32 cellular contexts compared by ENCODE assay signal in genomic region chr20:61493798-61494305, GRCh38.
"Had no signal": no experiment of that assay in that cellular context is flagged by ENCODE, and none has a peak within 500 bp of the region (broad histone marks: within the 10 kb centered on the region; RNA-seq: fewer than 3 reads in every experiment).

No MANE protein-coding gene starts in this region.

- ATAC-seq: activated CD4-positive, alpha-beta T cell treated with anti-CD3 and anti-CD28 coated beads for 36 hours; activated CD8-positive, alpha-beta memory T cell treated with anti-CD3 and anti-CD28 coated beads, Interleukin-2, amount 10 ng/mL, durations not matched to agents 7 days and 5 days; activated CD8-positive, alpha-beta T cell treated with anti-CD3 and anti-CD28 coated beads, Interleukin-2, amount 10 ng/mL, durations not matched to agents 7 days and 5 days; activated naive CD8-positive, alpha-beta T cell treated with anti-CD3 and anti-CD28 coated beads, Interleukin-2, amount 50 U/mL, for 24 hours; body of pancreas; esophagus mucosa; heart left ventricle; T-helper 17 cell had no signal

- H3K36me3 ChIP-seq: adrenal gland, colonic mucosa, heart left ventricle had no signal

- H3K4me3 ChIP-seq: adrenal gland, body of pancreas, colonic mucosa, heart left ventricle had no signal

- H3K36me3 Mint-ChIP-seq: activated CD4-positive, alpha-beta memory T cell treated with anti-CD3 and anti-CD28 coated beads for 36 hours; activated CD8-positive, alpha-beta memory T cell treated with anti-CD3 and anti-CD28 coated beads, Interleukin-2, amount 10 ng/mL, durations not matched to agents 7 days and 5 days; activated naive CD4-positive, alpha-beta T cell treated with anti-CD3 and anti-CD28 coated beads, Interleukin-2, amount 50 U/mL, for 24 hours; activated naive CD8-positive, alpha-beta T cell treated with anti-CD3 and anti-CD28 coated beads for 36 hours had no signal

- H3K27me3 Mint-ChIP-seq: activated CD4-positive, alpha-beta memory T cell treated with anti-CD3 and anti-CD28 coated beads for 36 hours; activated CD4-positive, alpha-beta T cell treated with anti-CD3 and anti-CD28 coated beads for 36 hours; activated CD4-positive, alpha-beta T cell treated with anti-CD3 and anti-CD28 coated beads, Interleukin-2, amount 10 ng/mL, durations not matched to agents 24 days and 14 days; activated CD8-positive, alpha-beta memory T cell treated with anti-CD3 and anti-CD28 coated beads, Interleukin-2, amount 10 ng/mL, durations not matched to agents 7 days and 5 days; activated naive CD8-positive, alpha-beta T cell treated with anti-CD3 and anti-CD28 coated beads for 36 hours; activated naive CD8-positive, alpha-beta T cell treated with anti-CD3 and anti-CD28 coated beads, Interleukin-2, amount 50 U/mL, for 24 hours; T-helper 17 cell had no signal

- H3K9me3 Mint-ChIP-seq: activated CD4-positive, alpha-beta memory T cell treated with anti-CD3 and anti-CD28 coated beads for 36 hours; activated CD4-positive, alpha-beta T cell treated with anti-CD3 and anti-CD28 coated beads, Interleukin-2, amount 10 ng/mL, durations not matched to agents 24 days and 14 days; activated naive CD4-positive, alpha-beta T cell treated with anti-CD3 and anti-CD28 coated beads for 36 hours; activated naive CD4-positive, alpha-beta T cell treated with anti-CD3 and anti-CD28 coated beads, Interleukin-2, amount 50 U/mL, for 24 hours; activated naive CD8-positive, alpha-beta T cell treated with anti-CD3 and anti-CD28 coated beads for 36 hours; activated T-helper 1 cell treated with anti-CD3 and anti-CD28 coated beads, Interleukin-12 subunit alpha, Interleukin-12 subunit beta, Interleukin-2, Interleukin-4 antibody, amounts not matched to agents 30 ng/mL and 10 ng/mL and 1 ng/mL, durations not matched to agents 14 hours and 24 hours and 36 hours; activated T-helper 2 cell treated with anti-CD3 and anti-CD28 coated beads, Interferon-gamma antibody, Interleukin-2, Interleukin-4, amounts not matched to agents 10 μg/mL and 5 μg/mL and 100 μg/mL, durations not matched to agents 14 hours and 24 hours and 36 hours had no signal

- H3K27ac ChIP-seq: adrenal gland, body of pancreas, colonic mucosa, heart left ventricle had no signal

- H3K4me3 Mint-ChIP-seq: activated CD4-positive, alpha-beta memory T cell treated with anti-CD3 and anti-CD28 coated beads for 36 hours; activated CD4-positive, alpha-beta T cell treated with anti-CD3 and anti-CD28 coated beads for 36 hours; activated CD4-positive, alpha-beta T cell treated with anti-CD3 and anti-CD28 coated beads, Interleukin-2, amount 10 ng/mL, durations not matched to agents 24 days and 14 days; activated CD8-positive, alpha-beta memory T cell treated with anti-CD3 and anti-CD28 coated beads, Interleukin-2, amount 10 ng/mL, durations not matched to agents 7 days and 5 days; activated CD8-positive, alpha-beta T cell treated with anti-CD3 and anti-CD28 coated beads, Interleukin-2, amount 10 ng/mL, durations not matched to agents 7 days and 5 days; activated naive CD4-positive, alpha-beta T cell treated with anti-CD3 and anti-CD28 coated beads for 36 hours; activated naive CD4-positive, alpha-beta T cell treated with anti-CD3 and anti-CD28 coated beads, Interleukin-2, amount 50 U/mL, for 24 hours; activated naive CD8-positive, alpha-beta T cell treated with anti-CD3 and anti-CD28 coated beads for 36 hours; activated naive CD8-positive, alpha-beta T cell treated with anti-CD3 and anti-CD28 coated beads, Interleukin-2, amount 50 U/mL, for 24 hours; activated T-helper 1 cell treated with anti-CD3 and anti-CD28 coated beads, Interleukin-12 subunit alpha, Interleukin-12 subunit beta, Interleukin-2, Interleukin-4 antibody, amounts not matched to agents 30 ng/mL and 10 ng/mL and 1 ng/mL, durations not matched to agents 14 hours and 24 hours and 36 hours; T-helper 17 cell; T-helper 2 cell treated with Interferon-gamma antibody and Interleukin-4, amounts not matched to agents 5 μg/mL and 100 μg/mL, for 36 hours had no signal

- H3K9me3 ChIP-seq: adrenal gland, body of pancreas, colonic mucosa, heart left ventricle had no signal

- H3K27me3 ChIP-seq: adrenal gland, body of pancreas, colonic mucosa had no signal

- H3K27ac Mint-ChIP-seq: activated CD4-positive, alpha-beta memory T cell treated with anti-CD3 and anti-CD28 coated beads for 36 hours; activated CD4-positive, alpha-beta T cell treated with anti-CD3 and anti-CD28 coated beads for 36 hours; activated CD4-positive, alpha-beta T cell treated with anti-CD3 and anti-CD28 coated beads, Interleukin-2, amount 10 ng/mL, durations not matched to agents 24 days and 14 days; activated CD8-positive, alpha-beta memory T cell treated with anti-CD3 and anti-CD28 coated beads, Interleukin-2, amount 10 ng/mL, durations not matched to agents 7 days and 5 days; activated CD8-positive, alpha-beta T cell treated with anti-CD3 and anti-CD28 coated beads, Interleukin-2, amount 10 ng/mL, durations not matched to agents 7 days and 5 days; activated naive CD4-positive, alpha-beta T cell treated with anti-CD3 and anti-CD28 coated beads for 36 hours; activated naive CD4-positive, alpha-beta T cell treated with anti-CD3 and anti-CD28 coated beads, Interleukin-2, amount 50 U/mL, for 24 hours; activated naive CD8-positive, alpha-beta T cell treated with anti-CD3 and anti-CD28 coated beads for 36 hours; activated naive CD8-positive, alpha-beta T cell treated with anti-CD3 and anti-CD28 coated beads, Interleukin-2, amount 50 U/mL, for 24 hours; activated T-helper 1 cell treated with anti-CD3 and anti-CD28 coated beads, Interleukin-12 subunit alpha, Interleukin-12 subunit beta, Interleukin-2, Interleukin-4 antibody, amounts not matched to agents 30 ng/mL and 10 ng/mL and 1 ng/mL, durations not matched to agents 14 hours and 24 hours and 36 hours; activated T-helper 2 cell treated with anti-CD3 and anti-CD28 coated beads, Interferon-gamma antibody, Interleukin-2, Interleukin-4, amounts not matched to agents 10 μg/mL and 5 μg/mL and 100 μg/mL, durations not matched to agents 14 hours and 24 hours and 36 hours; T-helper 17 cell; T-helper 2 cell treated with Interferon-gamma antibody and Interleukin-4, amounts not matched to agents 5 μg/mL and 100 μg/mL, for 36 hours had no signal

- DNase-seq: activated CD4-positive, alpha-beta memory T cell treated with anti-CD3 and anti-CD28 coated beads for 36 hours; activated CD4-positive, alpha-beta T cell treated with anti-CD3 and anti-CD28 coated beads for 36 hours; activated CD4-positive, alpha-beta T cell treated with anti-CD3 and anti-CD28 coated beads, Interleukin-2, amount 10 ng/mL, durations not matched to agents 24 days and 14 days; activated CD4-positive, CD25-positive, alpha-beta regulatory T cell; activated CD4-positive, CD25-positive, alpha-beta regulatory T cell treated with anti-CD3 and anti-CD28 coated beads, Interleukin-2, amount 50 U/mL, for 72 hours; activated CD8-positive, alpha-beta memory T cell treated with anti-CD3 and anti-CD28 coated beads, Interleukin-2, amount 10 ng/mL, durations not matched to agents 7 days and 5 days; activated CD8-positive, alpha-beta memory T cell treated with anti-CD3 and anti-CD28 coated beads, Interleukin-2, amount 50 U/mL, for 4 hours; activated CD8-positive, alpha-beta T cell treated with anti-CD3 and anti-CD28 coated beads, Interleukin-2, amount 10 ng/mL, durations not matched to agents 7 days and 5 days; activated effector memory CD4-positive, alpha-beta T cell treated with anti-CD3 and anti-CD28 coated beads, Interleukin-2, amount 50 U/mL, for 16 hours; activated naive CD4-positive, alpha-beta T cell treated with anti-CD3 and anti-CD28 coated beads for 36 hours; activated naive CD8-positive, alpha-beta T cell treated with anti-CD3 and anti-CD28 coated beads for 36 hours; activated naive CD8-positive, alpha-beta T cell treated with anti-CD3 and anti-CD28 coated beads, Interleukin-2, amount 50 U/mL, for 24 hours; activated T-cell treated with anti-CD3 and anti-CD28 coated beads, Interleukin-2, amount 50 U/mL, for 1 hour; activated T-cell treated with anti-CD3 and anti-CD28 coated beads, Interleukin-2, amount 50 U/mL, for 48 hours; amygdala; aorta; body of pancreas; central memory CD4-positive, alpha-beta T cell; cerebellar nuclear complex; colonic mucosa; effector CD8-positive, alpha-beta T cell; foreskin fibroblast; heart left ventricle; T-helper 1 cell; T-helper 17 cell; T1000 had no signal

- H3K4me1 ChIP-seq: adrenal gland, body of pancreas, colonic mucosa, heart left ventricle had no signal

- H3K4me1 Mint-ChIP-seq: activated CD4-positive, alpha-beta T cell treated with anti-CD3 and anti-CD28 coated beads for 36 hours; activated CD8-positive, alpha-beta memory T cell treated with anti-CD3 and anti-CD28 coated beads, Interleukin-2, amount 10 ng/mL, durations not matched to agents 7 days and 5 days; activated naive CD4-positive, alpha-beta T cell treated with anti-CD3 and anti-CD28 coated beads, Interleukin-2, amount 50 U/mL, for 24 hours; activated naive CD8-positive, alpha-beta T cell treated with anti-CD3 and anti-CD28 coated beads for 36 hours; activated naive CD8-positive, alpha-beta T cell treated with anti-CD3 and anti-CD28 coated beads, Interleukin-2, amount 50 U/mL, for 24 hours; T-helper 17 cell had no signal
